Comparison of ENCODE assay signal across 31 cellular contexts in genomic region chr3:142359367-142359766, GRCh38.
"Had no signal": no experiment of that assay in that cellular context is flagged by ENCODE, and none has a peak within 500 bp of the region (broad histone marks: within the 10 kb centered on the region; RNA-seq: fewer than 3 reads in every experiment).

No MANE protein-coding gene starts in this region.

- H3K27ac ChIP-seq: brain microvascular endothelial cell had no signal

- H3K27me3 Mint-ChIP-seq: activated CD4-positive, alpha-beta T cell treated with anti-CD3 and anti-CD28 coated beads for 36 hours; activated CD4-positive, alpha-beta T cell treated with anti-CD3 and anti-CD28 coated beads, Interleukin-2, amount 10 ng/mL, durations not matched to agents 7 days and 5 days; activated CD8-positive, alpha-beta memory T cell treated with anti-CD3 and anti-CD28 coated beads, Interleukin-2, amount 10 ng/mL, durations not matched to agents 7 days and 5 days; activated naive CD8-positive, alpha-beta T cell treated with anti-CD3 and anti-CD28 coated beads for 36 hours had no signal

- FAIRE-seq: colon had no signal

- ATAC-seq: activated CD4-positive, alpha-beta T cell treated with anti-CD3 and anti-CD28 coated beads for 36 hours; activated CD4-positive, CD25-positive, alpha-beta regulatory T cell treated with anti-CD3 and anti-CD28 coated beads, Interleukin-2, amount 50 U/mL, for 24 hours; activated CD8-positive, alpha-beta memory T cell treated with anti-CD3 and anti-CD28 coated beads, Interleukin-2, amount 10 ng/mL, durations not matched to agents 7 days and 5 days; WTC11 had no signal

- H3K4me3 Mint-ChIP-seq: activated CD4-positive, alpha-beta T cell treated with anti-CD3 and anti-CD28 coated beads for 36 hours; activated CD4-positive, alpha-beta T cell treated with anti-CD3 and anti-CD28 coated beads, Interleukin-2, amount 10 ng/mL, durations not matched to agents 7 days and 5 days; activated CD8-positive, alpha-beta memory T cell treated with anti-CD3 and anti-CD28 coated beads, Interleukin-2, amount 10 ng/mL, durations not matched to agents 7 days and 5 days; activated naive CD8-positive, alpha-beta T cell treated with anti-CD3 and anti-CD28 coated beads for 36 hours; WTC11 had no signal

- H3K9me3 Mint-ChIP-seq: activated CD4-positive, alpha-beta T cell treated with anti-CD3 and anti-CD28 coated beads, Interleukin-2, amount 10 ng/mL, durations not matched to agents 7 days and 5 days; activated naive CD8-positive, alpha-beta T cell treated with anti-CD3 and anti-CD28 coated beads for 36 hours; WTC11 had no signal

- DNase-seq: activated CD4-positive, alpha-beta T cell treated with anti-CD3 and anti-CD28 coated beads for 36 hours; activated CD4-positive, alpha-beta T cell treated with anti-CD3 and anti-CD28 coated beads, Interleukin-2, amount 10 ng/mL, durations not matched to agents 7 days and 5 days; activated CD4-positive, alpha-beta T cell treated with anti-CD3 and anti-CD28 coated beads, Interleukin-2, amount 50 U/mL, for 48 hours; activated CD8-positive, alpha-beta memory T cell treated with anti-CD3 and anti-CD28 coated beads for 24 hours; activated CD8-positive, alpha-beta memory T cell treated with anti-CD3 and anti-CD28 coated beads, Interleukin-2, amount 10 ng/mL, durations not matched to agents 7 days and 5 days; activated CD8-positive, alpha-beta memory T cell treated with anti-CD3 and anti-CD28 coated beads, Interleukin-2, amount 50 U/mL, for 48 hours; activated effector memory CD4-positive, alpha-beta T cell treated with anti-CD3 and anti-CD28 coated beads, Interleukin-2, amount 50 U/mL, for 16 hours; activated naive CD4-positive, alpha-beta T cell; activated naive CD4-positive, alpha-beta T cell treated with anti-CD3 and anti-CD28 coated beads, Interleukin-2, amount 50 U/mL, for 16 hours; activated naive CD8-positive, alpha-beta T cell treated with anti-CD3 and anti-CD28 coated beads for 36 hours; activated T-cell treated with anti-CD3 and anti-CD28 coated beads, Interleukin-2, amount 50 U/mL, for 48 hours; amniotic stem cell; aorta; brain microvascular endothelial cell; central memory CD4-positive, alpha-beta T cell; NCI-H1092; NCI-H1436 treated with DMSO at 0.1 percent for 48 hours; NCI-H1694 treated with DMSO at 0.1 percent for 48 hours; NCI-H2029; NCI-H345; NCI-H510A; NCI-H526; NCI-H748 treated with DMSO at 0.1 percent for 48 hours; NK-92 treated with Interleukin-12 subunit alpha and Interleukin-12 subunit beta, amount 100 ng/mL, for 24 hours; OCI-M1; Right ventricle myocardium superior; SW 1271; T-helper 1 cell had no signal

- H3K4me1 Mint-ChIP-seq: activated CD4-positive, alpha-beta T cell treated with anti-CD3 and anti-CD28 coated beads for 36 hours; activated CD4-positive, alpha-beta T cell treated with anti-CD3 and anti-CD28 coated beads, Interleukin-2, amount 10 ng/mL, durations not matched to agents 7 days and 5 days; activated CD8-positive, alpha-beta memory T cell treated with anti-CD3 and anti-CD28 coated beads, Interleukin-2, amount 10 ng/mL, durations not matched to agents 7 days and 5 days; activated naive CD8-positive, alpha-beta T cell treated with anti-CD3 and anti-CD28 coated beads for 36 hours; WTC11 had no signal

- H3K27me3 ChIP-seq: brain microvascular endothelial cell had no signal

- H3K27ac Mint-ChIP-seq: activated CD4-positive, alpha-beta T cell treated with anti-CD3 and anti-CD28 coated beads for 36 hours; activated CD4-positive, alpha-beta T cell treated with anti-CD3 and anti-CD28 coated beads, Interleukin-2, amount 10 ng/mL, durations not matched to agents 7 days and 5 days; activated CD8-positive, alpha-beta memory T cell treated with anti-CD3 and anti-CD28 coated beads, Interleukin-2, amount 10 ng/mL, durations not matched to agents 7 days and 5 days; activated naive CD8-positive, alpha-beta T cell treated with anti-CD3 and anti-CD28 coated beads for 36 hours; WTC11 had no signal
